24 cellular contexts compared by ENCODE assay signal in genomic region chr1:156323179-156323578, GRCh38. TPM values are rescaled to one million over a fixed set of nuclear protein-coding genes. Genes with fewer than 3 reads are reported as not detected.
"Had no signal": no experiment of that assay in that cellular context is flagged by ENCODE, and none has a peak within 500 bp of the region (broad histone marks: within the 10 kb centered on the region; RNA-seq: fewer than 3 reads in every experiment).

No MANE protein-coding gene starts in this region.

RNA-seq across cellular contexts. Expression of gene TSACC, which starts 15.1 kb away (rescaled TPM):
- total RNA-seq: chondrocyte, dermis blood vessel endothelial cell, esophagus squamous epithelium, gastrocnemius medialis, glomerular endothelial cell, hepatocyte, left lung, lung microvascular endothelial cell, mucosa of gallbladder, osteocyte, right atrium auricular region, sciatic nerve, stomach, subcutaneous adipose tissue, temporal lobe, vagina had no signal

RNA-seq across cellular contexts. Expression of gene VHLL, which starts 24.1 kb away (rescaled TPM):
- total RNA-seq: chondrocyte; dermis blood vessel endothelial cell; gastrocnemius medialis; glomerular endothelial cell; hepatocyte; kidney epithelial cell; left cardiac atrium; left lung; lower leg skin; mucosa of gallbladder; naive thymus-derived CD4-positive, alpha-beta T cell; osteocyte; right atrium auricular region; sciatic nerve; skeletal muscle tissue; stomach; subcutaneous adipose tissue; thyroid gland; ureter; vagina had no signal
- polyA plus RNA-seq: endothelial cell of umbilical vein; hepatocyte; naive thymus-derived CD4-positive, alpha-beta T cell; stomach had no signal
